Comparison of ENCODE assay signal across 20 cellular contexts in the genomic region with DNA sequence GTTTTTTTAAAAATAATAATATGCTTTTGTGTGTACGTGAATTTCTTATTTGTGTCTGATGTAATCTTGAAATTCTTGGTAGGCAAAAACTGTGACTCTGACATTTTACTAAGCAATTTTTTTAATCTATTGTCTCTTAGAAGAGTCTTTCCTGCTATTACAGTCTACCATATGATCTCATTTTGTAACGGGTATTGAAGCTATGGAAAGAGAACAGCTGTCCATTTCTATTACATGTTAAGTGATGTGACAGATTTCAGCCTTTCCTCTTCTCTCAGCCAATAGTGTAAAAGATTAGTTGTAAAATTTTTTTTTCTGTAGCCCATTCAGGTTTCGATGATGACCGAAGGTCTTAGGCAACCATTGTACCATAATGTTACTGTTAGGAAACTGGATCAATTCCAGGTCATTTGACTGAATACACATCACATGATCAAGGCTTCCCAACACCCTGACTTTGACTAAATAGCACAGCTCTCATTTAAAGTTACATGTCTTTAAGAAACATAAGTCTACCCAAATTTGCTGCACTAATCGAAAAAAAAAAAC.
DNase-seq lines count a peak whose midpoint lies in the region; TF ChIP-seq lines count a peak whose summit lies in the region.
"Had no signal": no experiment of that assay in that cellular context is flagged by ENCODE, and none has a peak within 500 bp of the region (broad histone marks: within the 10 kb centered on the region; RNA-seq: fewer than 3 reads in every experiment).

No MANE protein-coding gene starts in this region.

- H3K36me3 ChIP-seq in spleen, result no peaks in the 10 kb centered on the region

- peaks cover 9% of the 10 kb centered on the region for H3K4me1 Mint-ChIP-seq in activated CD4-positive, alpha-beta memory T cell treated with anti-CD3 and anti-CD28 coated beads for 36 hours (ENCODE audit: low read depth)
- H3K4me1 Mint-ChIP-seq in activated CD4-positive, alpha-beta memory T cell treated with anti-CD3 and anti-CD28 coated beads, Interleukin-2, amount 10 ng/mL, durations not matched to agents 7 days and 5 days, result peaks cover 5% of the 10 kb centered on the region
- H3K4me1 Mint-ChIP-seq in type B pancreatic cell (ENCODE audit: unreplicated experiment), result no peaks in the 10 kb centered on the region

- H3K4me1 ChIP-seq in spleen, result no peaks in the 10 kb centered on the region
- H3K4me1 ChIP-seq: psoas muscle had no signal

- H3K27ac ChIP-seq in spleen, result no peak overlapping the region
- H3K27ac ChIP-seq: psoas muscle had no signal

- POLR2A ChIA-PET in activated CD4-positive, alpha-beta memory T cell treated with anti-CD3 and anti-CD28 coated beads for 36 hours (lab: Charles Lee), result no interaction called here
- POLR2A ChIA-PET in activated CD4-positive, alpha-beta memory T cell treated with anti-CD3 and anti-CD28 coated beads, Interleukin-2, amount 10 ng/mL, durations not matched to agents 7 days and 5 days (lab: Charles Lee), result no interaction called here

- 57 to 80% (median 72%) methylated on average over 5 of the region's 5 CpGs for WGBS in spleen, 5 donors

- peak overlapping the region; percentile 23 for H3K27ac Mint-ChIP-seq in activated CD4-positive, alpha-beta memory T cell treated with anti-CD3 and anti-CD28 coated beads for 36 hours
- H3K27ac Mint-ChIP-seq in activated CD4-positive, alpha-beta memory T cell treated with anti-CD3 and anti-CD28 coated beads, Interleukin-2, amount 10 ng/mL, durations not matched to agents 7 days and 5 days, result no peak overlapping the region
- H3K27ac Mint-ChIP-seq in type B pancreatic cell, result peak overlapping the region; percentile 71

- CTCF ChIA-PET in activated CD4-positive, alpha-beta memory T cell treated with anti-CD3 and anti-CD28 coated beads for 36 hours (lab: Charles Lee), result no interaction called here
- CTCF ChIA-PET in activated CD4-positive, alpha-beta memory T cell treated with anti-CD3 and anti-CD28 coated beads, Interleukin-2, amount 10 ng/mL, durations not matched to agents 7 days and 5 days (lab: Charles Lee), result no interaction called here

- DNase-seq in activated CD4-positive, alpha-beta memory T cell treated with anti-CD3 and anti-CD28 coated beads for 36 hours, result no peak
- no peak for DNase-seq in activated CD4-positive, alpha-beta memory T cell treated with anti-CD3 and anti-CD28 coated beads, Interleukin-2, amount 10 ng/mL, durations not matched to agents 7 days and 5 days
- peak; percentile 2 for DNase-seq in amniotic epithelial cell (ENCODE audit: low read depth)
- DNase-seq in fibroblast of pulmonary artery (ENCODE audit: low read depth), result peak; percentile 72
- no peak for DNase-seq in type B pancreatic cell (ENCODE audit: extremely low spot score, unreplicated experiment)
- DNase-seq in NCI-H2029 treated with DMSO at 0.1 percent for 48 hours (lab: John Stamatoyannopoulos, UW), result no peak
- no peak for DNase-seq in stimulated activated CD4-positive, alpha-beta T cell treated with anti-CD3 and anti-CD28 coated beads, Interleukin-1b, Interleukin-23, amount 100 ng/mL, for 48 hours
- no peak for DNase-seq in spleen
- DNase-seq: activated CD4-positive, alpha-beta T cell treated with anti-CD3 and anti-CD28 coated beads, Interleukin-2, amount 10 ng/mL, durations not matched to agents 7 days and 5 days; activated CD8-positive, alpha-beta memory T cell treated with anti-CD3 and anti-CD28 coated beads, Interleukin-2, amount 50 U/mL, for 48 hours; activated gamma-delta T cell treated with Interleukin-2 at 50 U/mL for 16 hours; effector CD4-positive, alpha-beta T cell; immature natural killer cell; MM.1S; NCI-H146; NCI-H774; OCI-M1; psoas muscle; SIG-M5 had no signal

- H3K36me3 Mint-ChIP-seq in activated CD4-positive, alpha-beta memory T cell treated with anti-CD3 and anti-CD28 coated beads for 36 hours, result peaks cover 2% of the 10 kb centered on the region
- no peaks in the 10 kb centered on the region for H3K36me3 Mint-ChIP-seq in activated CD4-positive, alpha-beta memory T cell treated with anti-CD3 and anti-CD28 coated beads, Interleukin-2, amount 10 ng/mL, durations not matched to agents 7 days and 5 days (ENCODE audit: low read depth)
- peaks cover 4% of the 10 kb centered on the region for H3K36me3 Mint-ChIP-seq in type B pancreatic cell

- no peak overlapping the region for H3K4me3 Mint-ChIP-seq in activated CD4-positive, alpha-beta memory T cell treated with anti-CD3 and anti-CD28 coated beads for 36 hours
- no peak overlapping the region for H3K4me3 Mint-ChIP-seq in activated CD4-positive, alpha-beta memory T cell treated with anti-CD3 and anti-CD28 coated beads, Interleukin-2, amount 10 ng/mL, durations not matched to agents 7 days and 5 days
- no peak overlapping the region for H3K4me3 Mint-ChIP-seq in type B pancreatic cell
- H3K4me3 Mint-ChIP-seq: activated CD4-positive, alpha-beta T cell treated with anti-CD3 and anti-CD28 coated beads, Interleukin-2, amount 10 ng/mL, durations not matched to agents 7 days and 5 days; central memory CD8-positive, alpha-beta T cell; immature natural killer cell had no signal

- H3K4me3 ChIP-seq in fibroblast of pulmonary artery (replicated peaks; ENCODE audit: low read depth, low read length) (no peak overlapping the region), spleen (no peak overlapping the region)
- H3K4me3 ChIP-seq: psoas muscle had no signal

- intact Hi-C loops in activated CD4-positive, alpha-beta memory T cell treated with anti-CD3 and anti-CD28 coated beads for 36 hours (cut with micrococcal nuclease), result no loop called here
- intact Hi-C loops in spleen (cut with DNase I; ENCODE audit: low total_unique reads), result no loop called here

- no peaks in the 10 kb centered on the region for H3K9me3 ChIP-seq in spleen
- H3K9me3 ChIP-seq: psoas muscle had no signal

- no peak for TF ChIP-seq CTCF in fibroblast of pulmonary artery (IDR thresholded peaks at IDR 0.05; ENCODE audit: low read length, missing control alignments)
- TF ChIP-seq CTCF in type B pancreatic cell (conservative IDR thresholded peaks at IDR 0.05), result no peak
- TF ChIP-seq CTCF in spleen (IDR thresholded peaks at IDR 0.05 in 8 of 11, conservative IDR thresholded peaks at IDR 0.05 in 3 of 11), result no peak

- no peaks in the 10 kb centered on the region for H3K27me3 Mint-ChIP-seq in activated CD4-positive, alpha-beta memory T cell treated with anti-CD3 and anti-CD28 coated beads for 36 hours
- no peaks in the 10 kb centered on the region for H3K27me3 Mint-ChIP-seq in activated CD4-positive, alpha-beta memory T cell treated with anti-CD3 and anti-CD28 coated beads, Interleukin-2, amount 10 ng/mL, durations not matched to agents 7 days and 5 days
- no peaks in the 10 kb centered on the region for H3K27me3 Mint-ChIP-seq in type B pancreatic cell
- H3K27me3 Mint-ChIP-seq: activated CD4-positive, alpha-beta T cell treated with anti-CD3 and anti-CD28 coated beads, Interleukin-2, amount 10 ng/mL, durations not matched to agents 7 days and 5 days; central memory CD8-positive, alpha-beta T cell had no signal

- no peak for TF ChIP-seq POLR2A in spleen (IDR thresholded peaks at IDR 0.05)

- H3K27me3 ChIP-seq in spleen (replicated peaks in 1 of 7), result no peaks in the 10 kb centered on the region

- no peaks in the 10 kb centered on the region for H3K9me3 Mint-ChIP-seq in activated CD4-positive, alpha-beta memory T cell treated with anti-CD3 and anti-CD28 coated beads for 36 hours
- no peaks in the 10 kb centered on the region for H3K9me3 Mint-ChIP-seq in activated CD4-positive, alpha-beta memory T cell treated with anti-CD3 and anti-CD28 coated beads, Interleukin-2, amount 10 ng/mL, durations not matched to agents 7 days and 5 days
- H3K9me3 Mint-ChIP-seq in type B pancreatic cell, result no peaks in the 10 kb centered on the region
- H3K9me3 Mint-ChIP-seq: activated CD4-positive, alpha-beta T cell treated with anti-CD3 and anti-CD28 coated beads, Interleukin-2, amount 10 ng/mL, durations not matched to agents 7 days and 5 days; central memory CD8-positive, alpha-beta T cell; immature natural killer cell had no signal

Comparison
In these comparisons a context has a peak if more than half of its experiments do, and no peak if none do; other contexts are left out.
1. DNase-seq: peak in amniotic epithelial cell (single experiment) and fibroblast of pulmonary artery (single experiment); none in activated CD4-positive, alpha-beta memory T cell treated with anti-CD3 and anti-CD28 coated beads for 36 hours (single experiment), activated CD4-positive, alpha-beta memory T cell treated with anti-CD3 and anti-CD28 coated beads, Interleukin-2, amount 10 ng/mL, durations not matched to agents 7 days and 5 days (single experiment), type B pancreatic cell (single experiment), NCI-H2029 treated with DMSO at 0.1 percent for 48 hours (single experiment), stimulated activated CD4-positive, alpha-beta T cell treated with anti-CD3 and anti-CD28 coated beads, Interleukin-1b, Interleukin-23, amount 100 ng/mL, for 48 hours (single experiment) and spleen (single experiment).